In the genomic region with DNA sequence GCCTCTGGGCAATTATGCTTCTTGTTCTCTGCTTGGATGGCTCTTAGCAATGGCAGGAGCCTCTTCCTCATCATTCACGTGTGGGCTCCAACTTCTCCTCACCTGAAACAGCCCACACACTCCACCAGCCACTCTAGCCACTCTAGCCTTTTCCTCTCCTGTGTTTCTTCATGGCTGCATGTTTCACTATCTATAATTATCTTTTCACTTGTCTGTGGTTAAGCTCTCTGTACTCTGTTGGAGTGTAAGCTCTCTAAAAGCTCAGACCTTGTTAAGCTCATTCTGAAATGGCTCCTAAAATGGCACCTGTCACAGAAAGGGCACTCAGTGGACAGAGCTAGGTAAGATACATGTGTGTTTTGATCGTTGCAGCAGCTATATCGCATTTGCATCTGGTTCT, we compare ENCODE assay signal across 20 cellular contexts.
A peak's percentile ranks its signal among the peaks of the same experiment; 100 is the strongest.
DNase-seq lines count a peak whose midpoint lies in the region; ATAC-seq and TF ChIP-seq lines count a peak whose summit lies in the region.
"Had no signal": no experiment of that assay in that cellular context is flagged by ENCODE, and none has a peak within 500 bp of the region (broad histone marks: within the 10 kb centered on the region; RNA-seq: fewer than 3 reads in every experiment).

No MANE protein-coding gene starts in this region.

- H3K27ac ChIP-seq in DOHH2 (ENCODE audit: low read depth, low read length) (peak overlapping the region; percentile 89), KOPT-K1 (ENCODE audit: low read depth, low read length, poor library complexity, severe bottlenecking) (peak overlapping the region; percentile 56)
- H3K27ac ChIP-seq: SJCRH30, tibial artery had no signal

- peaks cover 21% of the 10 kb centered on the region for H3K36me3 Mint-ChIP-seq in activated naive CD8-positive, alpha-beta T cell treated with anti-CD3 and anti-CD28 coated beads for 36 hours
- H3K36me3 Mint-ChIP-seq in activated T-helper 1 cell treated with anti-CD3 and anti-CD28 coated beads, Interleukin-12 subunit alpha, Interleukin-12 subunit beta, Interleukin-2, Interleukin-4 antibody, amounts not matched to agents 30 ng/mL and 10 ng/mL and 1 ng/mL, durations not matched to agents 14 hours and 24 hours and 36 hours (ENCODE audit: low read depth) = peaks cover 16% of the 10 kb centered on the region

- H3K4me3 ChIP-seq in DOHH2 (ENCODE audit: low read length) = peak overlapping the region; percentile 56
- H3K4me3 ChIP-seq: GM23338, SJCRH30, tibial artery had no signal

- H3K4me3 Mint-ChIP-seq in activated naive CD8-positive, alpha-beta T cell treated with anti-CD3 and anti-CD28 coated beads for 36 hours = no peak overlapping the region
- H3K4me3 Mint-ChIP-seq in activated T-helper 1 cell treated with anti-CD3 and anti-CD28 coated beads, Interleukin-12 subunit alpha, Interleukin-12 subunit beta, Interleukin-2, Interleukin-4 antibody, amounts not matched to agents 30 ng/mL and 10 ng/mL and 1 ng/mL, durations not matched to agents 14 hours and 24 hours and 36 hours = no peak overlapping the region
- H3K4me3 Mint-ChIP-seq: activated T-cell treated with anti-CD3 and anti-CD28 coated beads, Interleukin-2, amount 50 U/mL, for 4 hours; endodermal cell; GM23338 had no signal

- H3K79me2 ChIP-seq in DOHH2 (ENCODE audit: control insufficient read depth, low read length) = peaks cover 71% of the 10 kb centered on the region

- peaks cover 96% of the 10 kb centered on the region for H3K4me1 ChIP-seq in DOHH2 (ENCODE audit: control insufficient read depth, low read length)
- H3K4me1 ChIP-seq: tibial artery had no signal

- no peaks in the 10 kb centered on the region for H3K27me3 Mint-ChIP-seq in activated naive CD8-positive, alpha-beta T cell treated with anti-CD3 and anti-CD28 coated beads for 36 hours
- no peaks in the 10 kb centered on the region for H3K27me3 Mint-ChIP-seq in activated T-helper 1 cell treated with anti-CD3 and anti-CD28 coated beads, Interleukin-12 subunit alpha, Interleukin-12 subunit beta, Interleukin-2, Interleukin-4 antibody, amounts not matched to agents 30 ng/mL and 10 ng/mL and 1 ng/mL, durations not matched to agents 14 hours and 24 hours and 36 hours (ENCODE audit: insufficient read depth)

- peaks cover 48% of the 10 kb centered on the region for H3K4me1 Mint-ChIP-seq in activated naive CD8-positive, alpha-beta T cell treated with anti-CD3 and anti-CD28 coated beads for 36 hours
- H3K4me1 Mint-ChIP-seq in activated T-helper 1 cell treated with anti-CD3 and anti-CD28 coated beads, Interleukin-12 subunit alpha, Interleukin-12 subunit beta, Interleukin-2, Interleukin-4 antibody, amounts not matched to agents 30 ng/mL and 10 ng/mL and 1 ng/mL, durations not matched to agents 14 hours and 24 hours and 36 hours (ENCODE audit: low read depth) = peaks cover 54% of the 10 kb centered on the region

- peak overlapping the region; percentile 54 for H3K27ac Mint-ChIP-seq in activated naive CD8-positive, alpha-beta T cell treated with anti-CD3 and anti-CD28 coated beads for 36 hours
- H3K27ac Mint-ChIP-seq in activated T-helper 1 cell treated with anti-CD3 and anti-CD28 coated beads, Interleukin-12 subunit alpha, Interleukin-12 subunit beta, Interleukin-2, Interleukin-4 antibody, amounts not matched to agents 30 ng/mL and 10 ng/mL and 1 ng/mL, durations not matched to agents 14 hours and 24 hours and 36 hours = no peak overlapping the region
- H3K27ac Mint-ChIP-seq: endodermal cell, GM23338 had no signal

- no peaks in the 10 kb centered on the region for H3K27me3 ChIP-seq in DOHH2 (ENCODE audit: control insufficient read depth, low read length)
- H3K27me3 ChIP-seq: SJCRH30, tibial artery had no signal

- intact Hi-C loops in activated T-helper 1 cell treated with anti-CD3 and anti-CD28 coated beads, Interleukin-12 subunit alpha, Interleukin-12 subunit beta, Interleukin-2, Interleukin-4 antibody, amounts not matched to agents 30 ng/mL and 10 ng/mL and 1 ng/mL, durations not matched to agents 14 hours and 24 hours and 36 hours (cut with micrococcal nuclease) = no loop called here

- H4K20me1 ChIP-seq in DOHH2 (ENCODE audit: control insufficient read depth, insufficient read depth, low read depth, low read length) = no peaks in the 10 kb centered on the region

- H3K4me2 ChIP-seq in DOHH2 (ENCODE audit: low read length) = peak overlapping the region; percentile 84
- H3K4me2 ChIP-seq: GM23338 had no signal

- no peak for TF ChIP-seq CTCF in DOHH2 (IDR thresholded peaks at IDR 0.05; ENCODE audit: low read depth, low read length, poor library complexity, severe bottlenecking)

- H3K36me3 ChIP-seq in DOHH2 (ENCODE audit: control insufficient read depth, low read length) = no peaks in the 10 kb centered on the region
- H3K36me3 ChIP-seq in KOPT-K1 (ENCODE audit: insufficient read depth, low read length) = no peaks in the 10 kb centered on the region; the same call in 1 of the 2 replicates
- H3K36me3 ChIP-seq: SJCRH30, tibial artery had no signal

- peaks cover 20% of the 10 kb centered on the region for H3F3A ChIP-seq in DOHH2 (ENCODE audit: control insufficient read depth, insufficient read depth)

- peak; percentile 41 for ATAC-seq in GM18502 (IDR thresholded peaks at IDR 0.05; ENCODE audit: poor library complexity, unreplicated experiment)
- no peak for ATAC-seq in HG02759 (IDR thresholded peaks at IDR 0.05; ENCODE audit: unreplicated experiment)
- ATAC-seq: activated T-cell treated with anti-CD3 and anti-CD28 coated beads, Interleukin-2, amount 50 U/mL, for 4 hours; GM23338 had no signal

- no peaks in the 10 kb centered on the region for H3K9me2 ChIP-seq in DOHH2 (replicated peaks; ENCODE audit: control insufficient read depth, low read length)

- no peak for DNase-seq in activated naive CD8-positive, alpha-beta T cell treated with anti-CD3 and anti-CD28 coated beads for 36 hours
- no peak for DNase-seq in HUDEP-2 (lab: John Stamatoyannopoulos, UW; ENCODE audit: unreplicated experiment in 76 of 76)
- DNase-seq in activated T-helper 1 cell treated with anti-CD3 and anti-CD28 coated beads, Interleukin-12 subunit alpha, Interleukin-12 subunit beta, Interleukin-2, Interleukin-4 antibody, amounts not matched to agents 30 ng/mL and 10 ng/mL and 1 ng/mL, durations not matched to agents 14 hours and 24 hours and 36 hours (ENCODE audit: low spot score) = no peak
- no peak for DNase-seq in DMS 273 (lab: John Stamatoyannopoulos, UW; ENCODE audit: unreplicated experiment)
- DNase-seq: activated CD4-positive, alpha-beta T cell treated with anti-CD3 and anti-CD28 coated beads for 1 hour; activated T-cell treated with anti-CD3 and anti-CD28 coated beads, Interleukin-2, amount 50 U/mL, for 4 hours; cerebellar nuclear complex; endodermal cell; GF-D8; hippocampal formation; KBM-7; midbrain; NCI-H226; SJCRH30; tibial artery had no signal

- H3K9me3 ChIP-seq in DOHH2 (ENCODE audit: control insufficient read depth, insufficient read depth, low read length) = no peaks in the 10 kb centered on the region
- peaks cover 10% of the 10 kb centered on the region for H3K9me3 ChIP-seq in KOPT-K1 (ENCODE audit: insufficient read depth, low read length, poor library complexity, severe bottlenecking)
- H3K9me3 ChIP-seq: SJCRH30, tibial artery had no signal

- peaks cover 4% of the 10 kb centered on the region for H3K9me3 Mint-ChIP-seq in activated naive CD8-positive, alpha-beta T cell treated with anti-CD3 and anti-CD28 coated beads for 36 hours
- H3K9me3 Mint-ChIP-seq in activated T-helper 1 cell treated with anti-CD3 and anti-CD28 coated beads, Interleukin-12 subunit alpha, Interleukin-12 subunit beta, Interleukin-2, Interleukin-4 antibody, amounts not matched to agents 30 ng/mL and 10 ng/mL and 1 ng/mL, durations not matched to agents 14 hours and 24 hours and 36 hours = no peaks in the 10 kb centered on the region
- H3K9me3 Mint-ChIP-seq: activated T-cell treated with anti-CD3 and anti-CD28 coated beads, Interleukin-2, amount 50 U/mL, for 4 hours; GM23338 had no signal
